In genomic region chrY:17050374-17050773, GRCh38 we compare ENCODE assay signal across 34 cellular contexts.
"Had no signal": no experiment of that assay in that cellular context is flagged by ENCODE, and none has a peak within 500 bp of the region (broad histone marks: within the 10 kb centered on the region; RNA-seq: fewer than 3 reads in every experiment).

No MANE protein-coding gene starts in this region.

- DNase-seq: Karpas-422, Kasumi-1, MG63, MM.1S, MV-4-11, NCI-H1048, NCI-H1092, NCI-H1092 treated with DMSO at 0.1 percent for 48 hours, NCI-H1105, NCI-H1105 treated with DMSO at 0.1 percent for 48 hours, NCI-H1417, NCI-H1417 treated with DMSO at 0.1 percent for 48 hours, NCI-H1436, NCI-H1436 treated with DMSO at 0.1 percent for 48 hours, NCI-H146, NCI-H1694, NCI-H1694 treated with DMSO at 0.1 percent for 48 hours, NCI-H187, NCI-H187 treated with DMSO at 0.1 percent for 48 hours, NCI-H1930, NCI-H2029, NCI-H2029 treated with DMSO at 0.1 percent for 48 hours, NCI-H2081, NCI-H2081 treated with DMSO at 0.1 percent for 48 hours, NCI-H2107, NCI-H2171, NCI-H2171 treated with DMSO at 0.1 percent for 48 hours, NCI-H2227 treated with DMSO at 0.1 percent for 48 hours, NCI-H226, NCI-H345, NCI-H446, NCI-H446 treated with DMSO at 0.1 percent for 48 hours, NCI-H510A, NCI-H510A treated with DMSO at 0.1 percent for 48 hours had no signal

- H3K27me3 ChIP-seq: MG63 had no signal

- H3K36me3 ChIP-seq: MG63 had no signal

- H3K4me3 ChIP-seq: MG63 had no signal

- H3K9me3 ChIP-seq: MG63 had no signal
